ENCODE assay signal across 14 cellular contexts in genomic region chr17:36087897-36088558, GRCh38. TPM values are rescaled to one million over a fixed set of nuclear protein-coding genes. Genes with fewer than 3 reads are reported as not detected.
A peak's percentile ranks its signal among the peaks of the same experiment; 100 is the strongest.
DNase-seq lines count a peak whose midpoint lies in the region; ATAC-seq, FAIRE-seq and TF ChIP-seq lines count a peak whose summit lies in the region.
"Not testable (repeated sequence)": the region's sequence is repeated elsewhere in the genome, so short reads cannot be mapped to it uniquely, and the experiment has no call there.
"Had no signal": no experiment of that assay in that cellular context is flagged by ENCODE, and none has a peak within 500 bp of the region (broad histone marks: within the 10 kb centered on the region; RNA-seq: fewer than 3 reads in every experiment).

No MANE protein-coding gene starts in this region.

- H2AFZ ChIP-seq in MM.1S (ENCODE audit: low read length), result not testable (repeated sequence)

- DNase-seq in CD8-positive, alpha-beta T cell, result peak in 1 of 7 experiments; percentile 50
- DNase-seq in GM12891 (ENCODE audit: insufficient read length, low spot score); MM.1S; activated CD4-positive, alpha-beta T cell treated with anti-CD3 and anti-CD28 coated beads, Interleukin-2, amount 10 ng/mL, durations not matched to agents 24 days and 14 days; activated T-cell treated with anti-CD3 and anti-CD28 coated beads, Interleukin-2, amount 50 U/mL, for 4 hours; activated naive CD8-positive, alpha-beta T cell treated with anti-CD3 and anti-CD28 coated beads, Interleukin-2, amount 50 U/mL, for 24 hours: not testable (repeated sequence)
- peak; percentile 37 for DNase-seq in islet precursor cell
- peak in 1 of 2 donors; percentile 76 for DNase-seq in stimulated activated effector memory CD8-positive, alpha-beta T cell treated with anti-CD3 and anti-CD28 coated beads, Interleukin-12 subunit alpha, Interleukin-12 subunit beta, amount 100 ng/mL, for 72 hours (ENCODE audit: low spot score in 2 of 2)

- H3K9me3 Mint-ChIP-seq in CD8-positive, alpha-beta T cell; activated CD4-positive, alpha-beta T cell treated with anti-CD3 and anti-CD28 coated beads, Interleukin-2, amount 10 ng/mL, durations not matched to agents 24 days and 14 days; activated T-cell treated with anti-CD3 and anti-CD28 coated beads, Interleukin-2, amount 50 U/mL, for 4 hours; activated naive CD8-positive, alpha-beta T cell treated with anti-CD3 and anti-CD28 coated beads, Interleukin-2, amount 50 U/mL, for 24 hours; stimulated activated effector memory CD8-positive, alpha-beta T cell treated with anti-CD3 and anti-CD28 coated beads, Interleukin-12 subunit alpha, Interleukin-12 subunit beta, amount 100 ng/mL, for 72 hours: not testable (repeated sequence)

- H3K36me3 Mint-ChIP-seq in CD8-positive, alpha-beta T cell; activated CD4-positive, alpha-beta T cell treated with anti-CD3 and anti-CD28 coated beads, Interleukin-2, amount 10 ng/mL, durations not matched to agents 24 days and 14 days (ENCODE audit: low read depth); activated T-cell treated with anti-CD3 and anti-CD28 coated beads, Interleukin-2, amount 50 U/mL, for 4 hours (ENCODE audit: insufficient read depth); activated naive CD8-positive, alpha-beta T cell treated with anti-CD3 and anti-CD28 coated beads, Interleukin-2, amount 50 U/mL, for 24 hours (ENCODE audit: low read depth): not testable (repeated sequence)
- peaks cover 93% of the 10 kb centered on the region for H3K36me3 Mint-ChIP-seq in stimulated activated effector memory CD8-positive, alpha-beta T cell treated with anti-CD3 and anti-CD28 coated beads, Interleukin-12 subunit alpha, Interleukin-12 subunit beta, amount 100 ng/mL, for 72 hours

- TF ChIP-seq CTCF in CD8-positive, alpha-beta T cell (IDR thresholded peaks at IDR 0.05); MM.1S (IDR thresholded peaks at IDR 0.05; ENCODE audit: low read length): not testable (repeated sequence)

- POLR2A ChIA-PET in CD8-positive, alpha-beta T cell (lab: Charles Lee), result not testable (repeated sequence)

- H4K20me1 ChIP-seq in MM.1S (ENCODE audit: insufficient read depth, low read length), result not testable (repeated sequence)

- H3K4me1 Mint-ChIP-seq in CD8-positive, alpha-beta T cell (ENCODE audit: low read depth), result peaks cover 53% of the 10 kb centered on the region
- peaks cover 39% of the 10 kb centered on the region for H3K4me1 Mint-ChIP-seq in activated CD4-positive, alpha-beta T cell treated with anti-CD3 and anti-CD28 coated beads, Interleukin-2, amount 10 ng/mL, durations not matched to agents 24 days and 14 days
- peaks cover 59% of the 10 kb centered on the region for H3K4me1 Mint-ChIP-seq in activated T-cell treated with anti-CD3 and anti-CD28 coated beads, Interleukin-2, amount 50 U/mL, for 4 hours (ENCODE audit: low read depth)
- peaks cover 77% of the 10 kb centered on the region for H3K4me1 Mint-ChIP-seq in activated naive CD8-positive, alpha-beta T cell treated with anti-CD3 and anti-CD28 coated beads, Interleukin-2, amount 50 U/mL, for 24 hours
- peaks cover 81% of the 10 kb centered on the region for H3K4me1 Mint-ChIP-seq in stimulated activated effector memory CD8-positive, alpha-beta T cell treated with anti-CD3 and anti-CD28 coated beads, Interleukin-12 subunit alpha, Interleukin-12 subunit beta, amount 100 ng/mL, for 72 hours

- peaks cover 65% of the 10 kb centered on the region for H3F3A ChIP-seq in MM.1S (ENCODE audit: insufficient read depth, low read length)

- not testable (repeated sequence) for H3K9ac ChIP-seq in MM.1S (ENCODE audit: low read length)

- not testable (repeated sequence) for H3K79me2 ChIP-seq in MM.1S (ENCODE audit: low read length)

- H3K4me3 Mint-ChIP-seq in CD8-positive, alpha-beta T cell, result not testable (repeated sequence)
- H3K4me3 Mint-ChIP-seq in activated CD4-positive, alpha-beta T cell treated with anti-CD3 and anti-CD28 coated beads, Interleukin-2, amount 10 ng/mL, durations not matched to agents 24 days and 14 days, result peak overlapping the region; percentile 7
- H3K4me3 Mint-ChIP-seq in activated T-cell treated with anti-CD3 and anti-CD28 coated beads, Interleukin-2, amount 50 U/mL, for 4 hours, result peak overlapping the region; percentile 75
- peak overlapping the region; percentile 83 for H3K4me3 Mint-ChIP-seq in activated naive CD8-positive, alpha-beta T cell treated with anti-CD3 and anti-CD28 coated beads, Interleukin-2, amount 50 U/mL, for 24 hours
- H3K4me3 Mint-ChIP-seq in stimulated activated effector memory CD8-positive, alpha-beta T cell treated with anti-CD3 and anti-CD28 coated beads, Interleukin-12 subunit alpha, Interleukin-12 subunit beta, amount 100 ng/mL, for 72 hours, result peak overlapping the region; percentile 70

- not testable (repeated sequence) for FAIRE-seq in GM12891 (lab: Jason Lieb, UNC)

- not testable (repeated sequence) for H3K27ac ChIP-seq in CD8-positive, alpha-beta T cell (ENCODE audit: low read depth, low read length)
- H3K27ac ChIP-seq in MM.1S (ENCODE audit: low read length), result peak overlapping the region; percentile 99; the same call in 1 of the 2 replicates

- not testable (repeated sequence) for H3K27me3 ChIP-seq in CD8-positive, alpha-beta T cell (ENCODE audit: insufficient read depth, low read length); MM.1S (replicated peaks; ENCODE audit: insufficient read depth, low read length)

- H3K4me2 ChIP-seq in MM.1S (ENCODE audit: low read depth, low read length), result not testable (repeated sequence)

- ATAC-seq in CD8-positive, alpha-beta T cell, result peak; percentile 54
- ATAC-seq in activated T-cell treated with anti-CD3 and anti-CD28 coated beads, Interleukin-2, amount 50 U/mL, for 4 hours; activated naive CD8-positive, alpha-beta T cell treated with anti-CD3 and anti-CD28 coated beads, Interleukin-2, amount 50 U/mL, for 24 hours: not testable (repeated sequence)
- peak; percentile 20 for ATAC-seq in stimulated activated effector memory CD8-positive, alpha-beta T cell treated with anti-CD3 and anti-CD28 coated beads, Interleukin-12 subunit alpha, Interleukin-12 subunit beta, amount 100 ng/mL, for 72 hours

- CTCF ChIA-PET in CD8-positive, alpha-beta T cell (lab: Charles Lee), result interaction anchor here (1.2 kb wide), 1 partner anchor 16 kb away, joined by 5 read pairs; no protein-coding TSS in a partner anchor

- intact Hi-C loops in CD8-positive, alpha-beta T cell (cut with DNase I, micrococcal nuclease); activated CD4-positive, alpha-beta T cell treated with anti-CD3 and anti-CD28 coated beads, Interleukin-2, amount 10 ng/mL, durations not matched to agents 24 days and 14 days (cut with micrococcal nuclease): not testable (repeated sequence)

- H3K36me3 ChIP-seq in CD8-positive, alpha-beta T cell (ENCODE audit: insufficient read depth, low read length); MM.1S (replicated peaks; ENCODE audit: insufficient read depth, low read length): not testable (repeated sequence)

- not testable (repeated sequence) for H3K9me2 ChIP-seq in MM.1S (replicated peaks; ENCODE audit: insufficient read depth, low read length)

- peak; percentile 66 for TF ChIP-seq POLR2A in GM12891 (IDR thresholded peaks at IDR 0.05; ENCODE audit: low read depth, low read length)

- H3K9me3 ChIP-seq in CD8-positive, alpha-beta T cell (ENCODE audit: low read length); MM.1S (replicated peaks; ENCODE audit: insufficient read depth, low read length): not testable (repeated sequence)

- peaks cover 10% of the 10 kb centered on the region for H3K4me1 ChIP-seq in CD8-positive, alpha-beta T cell (ENCODE audit: insufficient read depth, low read length)
- peaks cover 63% of the 10 kb centered on the region for H3K4me1 ChIP-seq in MM.1S (ENCODE audit: low read length)

- peak overlapping the region; percentile 71 for H3K27ac Mint-ChIP-seq in CD8-positive, alpha-beta T cell
- not testable (repeated sequence) for H3K27ac Mint-ChIP-seq in activated CD4-positive, alpha-beta T cell treated with anti-CD3 and anti-CD28 coated beads, Interleukin-2, amount 10 ng/mL, durations not matched to agents 24 days and 14 days
- H3K27ac Mint-ChIP-seq in activated naive CD8-positive, alpha-beta T cell treated with anti-CD3 and anti-CD28 coated beads, Interleukin-2, amount 50 U/mL, for 24 hours, result peak overlapping the region; percentile 9
- peak overlapping the region; percentile 96 for H3K27ac Mint-ChIP-seq in stimulated activated effector memory CD8-positive, alpha-beta T cell treated with anti-CD3 and anti-CD28 coated beads, Interleukin-12 subunit alpha, Interleukin-12 subunit beta, amount 100 ng/mL, for 72 hours

- not testable (repeated sequence) for H3K27me3 Mint-ChIP-seq in CD8-positive, alpha-beta T cell (ENCODE audit: low read depth); activated T-cell treated with anti-CD3 and anti-CD28 coated beads, Interleukin-2, amount 50 U/mL, for 4 hours (ENCODE audit: low read depth); activated naive CD8-positive, alpha-beta T cell treated with anti-CD3 and anti-CD28 coated beads, Interleukin-2, amount 50 U/mL, for 24 hours
- H3K27me3 Mint-ChIP-seq in activated CD4-positive, alpha-beta T cell treated with anti-CD3 and anti-CD28 coated beads, Interleukin-2, amount 10 ng/mL, durations not matched to agents 24 days and 14 days, result peaks cover 13% of the 10 kb centered on the region

- not testable (repeated sequence) for H3K4me3 ChIP-seq in CD8-positive, alpha-beta T cell (ENCODE audit: low read depth, low read length); MM.1S (ENCODE audit: low read length)

RNA-seq across cellular contexts. Expression of gene CCL3, which starts 1.9 kb away (rescaled TPM):
- total RNA-seq in CD8-positive, alpha-beta T cell, result 1 to 10 TPM; 7.1 to 8.1 TPM
- 316 TPM for polyA plus RNA-seq in GM12891 (2012; ENCODE audit: low read depth, missing spikeins)
- 403 and 414 TPM in 2 replicates for total RNA-seq in activated CD4-positive, alpha-beta T cell treated with anti-CD3 and anti-CD28 coated beads, Interleukin-2, amount 10 ng/mL, durations not matched to agents 24 days and 14 days
- 1,000 to 10,000 TPM in 2 of 3 donors, 100 to 1,000 TPM in 1; 341 to 1,810 (median 1,594) TPM for total RNA-seq in activated T-cell treated with anti-CD3 and anti-CD28 coated beads, Interleukin-2, amount 50 U/mL, for 4 hours
- total RNA-seq: Calu3, GM23248, H7, SJSA1 had no signal
- polyA plus RNA-seq: AG04450, GM23248 had no signal

RNA-seq across cellular contexts. Expression of gene CCL4, which starts 15.6 kb away (rescaled TPM):
- 10 to 100 TPM; 24.6 to 26.2 TPM for total RNA-seq in CD8-positive, alpha-beta T cell
- polyA plus RNA-seq in GM12891 (2012; ENCODE audit: low read depth, missing spikeins), result 29.7 TPM
- total RNA-seq in activated CD4-positive, alpha-beta T cell treated with anti-CD3 and anti-CD28 coated beads, Interleukin-2, amount 10 ng/mL, durations not matched to agents 24 days and 14 days, result 351 and 370 TPM in 2 replicates
- total RNA-seq in activated T-cell treated with anti-CD3 and anti-CD28 coated beads, Interleukin-2, amount 50 U/mL, for 4 hours, result 1,000 to 10,000 TPM in 2 of 3 donors, 100 to 1,000 TPM in 1; 361 to 2,286 (median 1,809) TPM
- total RNA-seq: Calu3, GM23248, H7, SJSA1 had no signal
- polyA plus RNA-seq: AG04450, GM23248 had no signal

RNA-seq across cellular contexts. Expression of gene CCL18, which starts 24.0 kb away (rescaled TPM):
- not detected for total RNA-seq in CD8-positive, alpha-beta T cell
- not detected for polyA plus RNA-seq in GM12891 (2012; ENCODE audit: low read depth, missing spikeins)
- total RNA-seq in activated CD4-positive, alpha-beta T cell treated with anti-CD3 and anti-CD28 coated beads, Interleukin-2, amount 10 ng/mL, durations not matched to agents 24 days and 14 days, result not detected in 2 replicates
- not detected for total RNA-seq in activated T-cell treated with anti-CD3 and anti-CD28 coated beads, Interleukin-2, amount 50 U/mL, for 4 hours
- total RNA-seq: Calu3, GM23248, H7, SJSA1 had no signal
- polyA plus RNA-seq: AG04450, GM23248, IgD-negative memory B cell had no signal

Comparison
In these comparisons a context has a peak if more than half of its experiments do, and no peak if none do; other contexts are left out.
1. RNA of gene CCL3, which starts 1.9 kb away (total RNA-seq): 341 to 1,810 TPM in activated T-cell treated with anti-CD3 and anti-CD28 coated beads, Interleukin-2, amount 50 U/mL, for 4 hours and 403 to 414 TPM in activated CD4-positive, alpha-beta T cell treated with anti-CD3 and anti-CD28 coated beads, Interleukin-2, amount 10 ng/mL, durations not matched to agents 24 days and 14 days; 7.1 to 8.1 TPM in CD8-positive, alpha-beta T cell; every median in the first group is over 10 times any median in the second.
2. RNA of gene CCL4, which starts 15.6 kb away (total RNA-seq): 361 to 2,286 TPM in activated T-cell treated with anti-CD3 and anti-CD28 coated beads, Interleukin-2, amount 50 U/mL, for 4 hours and 351 to 370 TPM in activated CD4-positive, alpha-beta T cell treated with anti-CD3 and anti-CD28 coated beads, Interleukin-2, amount 10 ng/mL, durations not matched to agents 24 days and 14 days; 24.6 to 26.2 TPM in CD8-positive, alpha-beta T cell; every median in the first group is over 10 times any median in the second.